1 cellular context compared by ENCODE assay signal in the genomic region with DNA sequence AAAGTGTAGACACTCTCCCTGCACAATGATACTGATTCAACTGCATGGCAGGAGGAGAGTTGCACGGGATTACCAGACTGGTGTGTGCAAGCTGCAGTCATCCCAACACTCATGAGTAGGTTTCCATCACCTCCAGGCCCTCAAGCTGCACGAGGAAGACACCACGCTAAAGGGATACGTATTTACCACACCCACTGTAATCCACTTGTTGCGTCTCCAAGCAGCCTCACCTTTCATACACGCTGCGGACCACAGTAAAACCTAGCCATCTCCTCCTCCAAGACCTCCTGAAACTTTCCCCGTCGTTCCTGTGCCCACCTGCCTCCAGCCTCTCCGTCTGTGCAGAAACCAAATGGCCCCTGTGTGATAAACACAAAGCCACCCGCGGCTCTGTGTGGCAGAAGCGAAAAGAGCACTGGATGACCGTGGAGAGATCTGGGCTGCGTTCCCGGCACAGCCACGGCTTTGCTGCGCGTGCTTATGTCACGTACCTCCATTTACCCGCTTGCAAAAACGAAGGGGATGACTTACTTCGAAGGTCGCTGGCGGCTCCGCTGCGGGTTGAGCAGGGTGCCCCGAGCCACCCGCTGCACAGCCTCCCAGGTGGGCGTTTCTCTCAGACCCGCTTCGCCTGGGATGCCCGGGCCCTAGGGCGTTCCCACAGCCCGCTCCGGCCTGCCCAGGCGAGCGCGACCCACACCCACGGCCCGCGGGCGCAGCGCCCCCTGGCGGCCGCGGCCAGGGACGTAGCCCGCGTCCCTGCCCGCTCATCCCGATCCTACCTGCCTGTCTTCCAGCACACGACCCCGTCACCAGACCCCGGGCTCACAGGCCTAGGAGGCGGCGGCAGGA.
A peak's percentile ranks its signal among the peaks of the same experiment; 100 is the strongest.
TF ChIP-seq lines count a peak whose summit lies in the region.

No MANE protein-coding gene starts in this region.

TF ChIP-seq in HEK293, 187 proteins besides CTCF, POLR2A, EP300 and RAD21 (continued from another document and continues in another):
- TF ChIP-seq, protein P1, sequence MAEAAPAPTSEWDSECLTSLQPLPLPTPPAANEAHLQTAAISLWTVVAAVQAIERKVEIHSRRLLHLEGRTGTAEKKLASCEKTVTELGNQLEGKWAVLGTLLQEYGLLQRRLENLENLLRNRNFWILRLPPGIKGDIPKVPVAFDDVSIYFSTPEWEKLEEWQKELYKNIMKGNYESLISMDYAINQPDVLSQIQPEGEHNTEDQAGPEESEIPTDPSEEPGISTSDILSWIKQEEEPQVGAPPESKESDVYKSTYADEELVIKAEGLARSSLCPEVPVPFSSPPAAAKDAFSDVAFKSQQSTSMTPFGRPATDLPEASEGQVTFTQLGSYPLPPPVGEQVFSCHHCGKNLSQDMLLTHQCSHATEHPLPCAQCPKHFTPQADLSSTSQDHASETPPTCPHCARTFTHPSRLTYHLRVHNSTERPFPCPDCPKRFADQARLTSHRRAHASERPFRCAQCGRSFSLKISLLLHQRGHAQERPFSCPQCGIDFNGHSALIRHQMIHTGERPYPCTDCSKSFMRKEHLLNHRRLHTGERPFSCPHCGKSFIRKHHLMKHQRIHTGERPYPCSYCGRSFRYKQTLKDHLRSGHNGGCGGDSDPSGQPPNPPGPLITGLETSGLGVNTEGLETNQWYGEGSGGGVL (tag by site-specific recombination; IDR thresholded peaks at IDR 0.05), result no peak
- TF ChIP-seq ZNF391 (tag by site-specific recombination; IDR thresholded peaks at IDR 0.05; ENCODE audit: borderline replicate concordance, low read depth), result 0 out of 2 replicates have a peak, but pooled peaks have one; percentile 54
- TF ChIP-seq ZNF600 (tag by site-specific recombination; IDR thresholded peaks at IDR 0.05), result no peak
- no peak for TF ChIP-seq ZNF843 (tag by site-specific recombination; IDR thresholded peaks at IDR 0.05)
- TF ChIP-seq ZNF792 (tag by site-specific recombination; IDR thresholded peaks at IDR 0.05), result no peak
- TF ChIP-seq, protein P2, sequence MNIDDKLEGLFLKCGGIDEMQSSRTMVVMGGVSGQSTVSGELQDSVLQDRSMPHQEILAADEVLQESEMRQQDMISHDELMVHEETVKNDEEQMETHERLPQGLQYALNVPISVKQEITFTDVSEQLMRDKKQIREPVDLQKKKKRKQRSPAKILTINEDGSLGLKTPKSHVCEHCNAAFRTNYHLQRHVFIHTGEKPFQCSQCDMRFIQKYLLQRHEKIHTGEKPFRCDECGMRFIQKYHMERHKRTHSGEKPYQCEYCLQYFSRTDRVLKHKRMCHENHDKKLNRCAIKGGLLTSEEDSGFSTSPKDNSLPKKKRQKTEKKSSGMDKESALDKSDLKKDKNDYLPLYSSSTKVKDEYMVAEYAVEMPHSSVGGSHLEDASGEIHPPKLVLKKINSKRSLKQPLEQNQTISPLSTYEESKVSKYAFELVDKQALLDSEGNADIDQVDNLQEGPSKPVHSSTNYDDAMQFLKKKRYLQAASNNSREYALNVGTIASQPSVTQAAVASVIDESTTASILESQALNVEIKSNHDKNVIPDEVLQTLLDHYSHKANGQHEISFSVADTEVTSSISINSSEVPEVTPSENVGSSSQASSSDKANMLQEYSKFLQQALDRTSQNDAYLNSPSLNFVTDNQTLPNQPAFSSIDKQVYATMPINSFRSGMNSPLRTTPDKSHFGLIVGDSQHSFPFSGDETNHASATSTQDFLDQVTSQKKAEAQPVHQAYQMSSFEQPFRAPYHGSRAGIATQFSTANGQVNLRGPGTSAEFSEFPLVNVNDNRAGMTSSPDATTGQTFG (tag by site-specific recombination; IDR thresholded peaks at IDR 0.05; ENCODE audit: borderline replicate concordance), result no peak
- no peak for TF ChIP-seq ZNF2 (tag by site-specific recombination; IDR thresholded peaks at IDR 0.05)
- TF ChIP-seq ZNF112 (tag by site-specific recombination; IDR thresholded peaks at IDR 0.05), result no peak
- TF ChIP-seq SCRT1 (tag by site-specific recombination; IDR thresholded peaks at IDR 0.05; ENCODE audit: borderline replicate concordance), result peak; percentile 93
- no peak for TF ChIP-seq ZFP69B (tag by site-specific recombination; IDR thresholded peaks at IDR 0.05)
- no peak for TF ChIP-seq ZNF48 (tag by site-specific recombination; IDR thresholded peaks at IDR 0.05)
- no peak for TF ChIP-seq ZNF169 (tag by site-specific recombination; IDR thresholded peaks at IDR 0.05)
- TF ChIP-seq, protein P3, sequence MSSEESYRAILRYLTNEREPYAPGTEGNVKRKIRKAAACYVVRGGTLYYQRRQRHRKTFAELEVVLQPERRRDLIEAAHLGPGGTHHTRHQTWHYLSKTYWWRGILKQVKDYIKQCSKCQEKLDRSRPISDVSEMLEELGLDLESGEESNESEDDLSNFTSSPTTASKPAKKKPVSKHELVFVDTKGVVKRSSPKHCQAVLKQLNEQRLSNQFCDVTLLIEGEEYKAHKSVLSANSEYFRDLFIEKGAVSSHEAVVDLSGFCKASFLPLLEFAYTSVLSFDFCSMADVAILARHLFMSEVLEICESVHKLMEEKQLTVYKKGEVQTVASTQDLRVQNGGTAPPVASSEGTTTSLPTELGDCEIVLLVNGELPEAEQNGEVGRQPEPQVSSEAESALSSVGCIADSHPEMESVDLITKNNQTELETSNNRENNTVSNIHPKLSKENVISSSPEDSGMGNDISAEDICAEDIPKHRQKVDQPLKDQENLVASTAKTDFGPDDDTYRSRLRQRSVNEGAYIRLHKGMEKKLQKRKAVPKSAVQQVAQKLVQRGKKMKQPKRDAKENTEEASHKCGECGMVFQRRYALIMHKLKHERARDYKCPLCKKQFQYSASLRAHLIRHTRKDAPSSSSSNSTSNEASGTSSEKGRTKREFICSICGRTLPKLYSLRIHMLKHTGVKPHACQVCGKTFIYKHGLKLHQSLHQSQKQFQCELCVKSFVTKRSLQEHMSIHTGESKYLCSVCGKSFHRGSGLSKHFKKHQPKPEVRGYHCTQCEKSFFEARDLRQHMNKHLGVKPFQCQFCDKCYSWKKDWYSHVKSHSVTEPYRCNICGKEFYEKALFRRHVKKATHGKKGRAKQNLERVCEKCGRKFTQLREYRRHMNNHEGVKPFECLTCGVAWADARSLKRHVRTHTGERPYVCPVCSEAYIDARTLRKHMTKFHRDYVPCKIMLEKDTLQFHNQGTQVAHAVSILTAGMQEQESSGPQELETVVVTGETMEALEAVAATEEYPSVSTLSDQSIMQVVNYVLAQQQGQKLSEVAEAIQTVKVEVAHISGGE (tag by site-specific recombination; conservative IDR thresholded peaks at IDR 0.05; ENCODE audit: low read depth), result no peak
- TF ChIP-seq SP7 (tag by site-specific recombination; IDR thresholded peaks at IDR 0.05), result no peak
- no peak for TF ChIP-seq MZF1 (tag by site-specific recombination; IDR thresholded peaks at IDR 0.05; ENCODE audit: borderline replicate concordance)
- TF ChIP-seq ZBTB7A (tag by site-specific recombination; IDR thresholded peaks at IDR 0.05; ENCODE audit: low read depth), result no peak
- TF ChIP-seq ZNF37A (tag by site-specific recombination; IDR thresholded peaks at IDR 0.05), result no peak
- TF ChIP-seq MEIS1 (CRISPR knock-in tag; IDR thresholded peaks at IDR 0.05; ENCODE audit: borderline replicate concordance), result no peak
- TF ChIP-seq ZNF211 (tag by site-specific recombination; IDR thresholded peaks at IDR 0.05; ENCODE audit: low read depth), result no peak
- TF ChIP-seq ZNF707 (tag by site-specific recombination; IDR thresholded peaks at IDR 0.05), result no peak
- no peak for TF ChIP-seq ZNF623 (tag by site-specific recombination; IDR thresholded peaks at IDR 0.05)
- no peak for TF ChIP-seq HOXC10 (CRISPR knock-in tag; IDR thresholded peaks at IDR 0.05)
- TF ChIP-seq KLF1 (tag by site-specific recombination; IDR thresholded peaks at IDR 0.05), result peak; percentile 8; the same call in 1 of the 2 replicates
- TF ChIP-seq ZNF768 (tag by site-specific recombination; IDR thresholded peaks at IDR 0.05), result no peak
- no peak for TF ChIP-seq ZNF791 (tag by site-specific recombination; IDR thresholded peaks at IDR 0.05)
- no peak for TF ChIP-seq ZNF76 (tag by site-specific recombination; IDR thresholded peaks at IDR 0.05; ENCODE audit: borderline replicate concordance, low read depth)
- TF ChIP-seq ZNF248 (tag by site-specific recombination; IDR thresholded peaks at IDR 0.05), result no peak
- TF ChIP-seq, protein P4, sequence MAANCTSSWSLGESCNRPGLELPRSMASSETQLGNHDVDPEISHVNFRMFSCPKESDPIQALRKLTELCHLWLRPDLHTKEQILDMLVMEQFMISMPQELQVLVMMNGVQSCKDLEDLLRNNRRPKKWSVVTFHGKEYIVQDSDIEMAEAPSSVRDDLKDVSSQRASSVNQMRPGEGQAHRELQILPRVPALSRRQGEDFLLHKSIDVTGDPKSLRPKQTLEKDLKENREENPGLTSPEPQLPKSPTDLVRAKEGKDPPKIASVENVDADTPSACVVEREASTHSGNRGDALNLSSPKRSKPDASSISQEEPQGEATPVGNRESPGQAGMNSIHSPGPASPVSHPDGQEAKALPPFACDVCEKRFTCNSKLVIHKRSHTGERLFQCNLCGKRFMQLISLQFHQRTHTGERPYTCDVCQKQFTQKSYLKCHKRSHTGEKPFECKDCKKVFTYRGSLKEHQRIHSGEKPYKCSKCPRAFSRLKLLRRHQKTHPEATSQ (tag by site-specific recombination; IDR thresholded peaks at IDR 0.05), result no peak
- no peak for TF ChIP-seq ZNF621 (tag by site-specific recombination; IDR thresholded peaks at IDR 0.05)
- TF ChIP-seq, protein P5, sequence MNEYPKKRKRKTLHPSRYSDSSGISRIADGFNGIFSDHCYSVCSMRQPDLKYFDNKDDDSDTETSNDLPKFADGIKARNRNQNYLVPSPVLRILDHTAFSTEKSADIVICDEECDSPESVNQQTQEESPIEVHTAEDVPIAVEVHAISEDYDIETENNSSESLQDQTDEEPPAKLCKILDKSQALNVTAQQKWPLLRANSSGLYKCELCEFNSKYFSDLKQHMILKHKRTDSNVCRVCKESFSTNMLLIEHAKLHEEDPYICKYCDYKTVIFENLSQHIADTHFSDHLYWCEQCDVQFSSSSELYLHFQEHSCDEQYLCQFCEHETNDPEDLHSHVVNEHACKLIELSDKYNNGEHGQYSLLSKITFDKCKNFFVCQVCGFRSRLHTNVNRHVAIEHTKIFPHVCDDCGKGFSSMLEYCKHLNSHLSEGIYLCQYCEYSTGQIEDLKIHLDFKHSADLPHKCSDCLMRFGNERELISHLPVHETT (tag by site-specific recombination; IDR thresholded peaks at IDR 0.05), result no peak
- peak; percentile 96 for TF ChIP-seq ZNF660 (tag by site-specific recombination; IDR thresholded peaks at IDR 0.05)
- no peak for TF ChIP-seq ZNF114 (tag by site-specific recombination; IDR thresholded peaks at IDR 0.05)
- peak; percentile 73 for TF ChIP-seq IKZF3 (tag by site-specific recombination; IDR thresholded peaks at IDR 0.05)
- no peak for TF ChIP-seq SALL2 (tag by site-specific recombination; IDR thresholded peaks at IDR 0.05; ENCODE audit: borderline replicate concordance)
- TF ChIP-seq OSR2 (tag by site-specific recombination; IDR thresholded peaks at IDR 0.05), result no peak
- TF ChIP-seq, protein P6, sequence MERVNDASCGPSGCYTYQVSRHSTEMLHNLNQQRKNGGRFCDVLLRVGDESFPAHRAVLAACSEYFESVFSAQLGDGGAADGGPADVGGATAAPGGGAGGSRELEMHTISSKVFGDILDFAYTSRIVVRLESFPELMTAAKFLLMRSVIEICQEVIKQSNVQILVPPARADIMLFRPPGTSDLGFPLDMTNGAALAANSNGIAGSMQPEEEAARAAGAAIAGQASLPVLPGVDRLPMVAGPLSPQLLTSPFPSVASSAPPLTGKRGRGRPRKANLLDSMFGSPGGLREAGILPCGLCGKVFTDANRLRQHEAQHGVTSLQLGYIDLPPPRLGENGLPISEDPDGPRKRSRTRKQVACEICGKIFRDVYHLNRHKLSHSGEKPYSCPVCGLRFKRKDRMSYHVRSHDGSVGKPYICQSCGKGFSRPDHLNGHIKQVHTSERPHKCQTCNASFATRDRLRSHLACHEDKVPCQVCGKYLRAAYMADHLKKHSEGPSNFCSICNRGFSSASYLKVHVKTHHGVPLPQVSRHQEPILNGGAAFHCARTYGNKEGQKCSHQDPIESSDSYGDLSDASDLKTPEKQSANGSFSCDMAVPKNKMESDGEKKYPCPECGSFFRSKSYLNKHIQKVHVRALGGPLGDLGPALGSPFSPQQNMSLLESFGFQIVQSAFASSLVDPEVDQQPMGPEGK (tag by site-specific recombination; IDR thresholded peaks at IDR 0.05), result no peak
- TF ChIP-seq GLIS1 (tag by site-specific recombination; IDR thresholded peaks at IDR 0.05), result no peak
- TF ChIP-seq ZBTB20 (tag by site-specific recombination; IDR thresholded peaks at IDR 0.05), result no peak
- no peak for TF ChIP-seq RBAK (tag by site-specific recombination; IDR thresholded peaks at IDR 0.05)
- TF ChIP-seq, protein P7, sequence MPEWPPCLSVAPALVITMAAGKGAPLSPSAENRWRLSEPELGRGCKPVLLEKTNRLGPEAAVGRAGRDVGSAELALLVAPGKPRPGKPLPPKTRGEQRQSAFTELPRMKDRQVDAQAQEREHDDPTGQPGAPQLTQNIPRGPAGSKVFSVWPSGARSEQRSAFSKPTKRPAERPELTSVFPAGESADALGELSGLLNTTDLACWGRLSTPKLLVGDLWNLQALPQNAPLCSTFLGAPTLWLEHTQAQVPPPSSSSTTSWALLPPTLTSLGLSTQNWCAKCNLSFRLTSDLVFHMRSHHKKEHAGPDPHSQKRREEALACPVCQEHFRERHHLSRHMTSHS (tag by site-specific recombination; IDR thresholded peaks at IDR 0.05), result no peak
- TF ChIP-seq ZNF146 (tag by site-specific recombination; IDR thresholded peaks at IDR 0.05), result no peak
- no peak for TF ChIP-seq ZNF670 (tag by site-specific recombination; IDR thresholded peaks at IDR 0.05; ENCODE audit: low read depth)
- peak; percentile 12; the same call in 1 of the 2 replicates for TF ChIP-seq ZNF777 (tag by site-specific recombination; IDR thresholded peaks at IDR 0.05; ENCODE audit: borderline replicate concordance)
- 0 out of 2 replicates have a peak, but pooled peaks have one; percentile 34 for TF ChIP-seq ZNF184 (tag by site-specific recombination; IDR thresholded peaks at IDR 0.05)
- TF ChIP-seq ZNF514 (tag by site-specific recombination; IDR thresholded peaks at IDR 0.05), result no peak
- TF ChIP-seq, protein P8, sequence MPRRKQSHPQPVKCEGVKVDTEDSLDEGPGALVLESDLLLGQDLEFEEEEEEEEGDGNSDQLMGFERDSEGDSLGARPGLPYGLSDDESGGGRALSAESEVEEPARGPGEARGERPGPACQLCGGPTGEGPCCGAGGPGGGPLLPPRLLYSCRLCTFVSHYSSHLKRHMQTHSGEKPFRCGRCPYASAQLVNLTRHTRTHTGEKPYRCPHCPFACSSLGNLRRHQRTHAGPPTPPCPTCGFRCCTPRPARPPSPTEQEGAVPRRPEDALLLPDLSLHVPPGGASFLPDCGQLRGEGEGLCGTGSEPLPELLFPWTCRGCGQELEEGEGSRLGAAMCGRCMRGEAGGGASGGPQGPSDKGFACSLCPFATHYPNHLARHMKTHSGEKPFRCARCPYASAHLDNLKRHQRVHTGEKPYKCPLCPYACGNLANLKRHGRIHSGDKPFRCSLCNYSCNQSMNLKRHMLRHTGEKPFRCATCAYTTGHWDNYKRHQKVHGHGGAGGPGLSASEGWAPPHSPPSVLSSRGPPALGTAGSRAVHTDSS (tag by site-specific recombination; IDR thresholded peaks at IDR 0.05), result no peak
